Comparison of ENCODE assay signal across 13 cellular contexts in genomic region chr22:40603088-40603605, GRCh38. TPM values are rescaled to one million over a fixed set of nuclear protein-coding genes. Genes with fewer than 3 reads are reported as not detected.
DNase-seq lines count a peak whose midpoint lies in the region; ATAC-seq and TF ChIP-seq lines count a peak whose summit lies in the region.
"Had no signal": no experiment of that assay in that cellular context is flagged by ENCODE, and none has a peak within 500 bp of the region (broad histone marks: within the 10 kb centered on the region; RNA-seq: fewer than 3 reads in every experiment).

No MANE protein-coding gene starts in this region.

- no peak for TF ChIP-seq CTCF in body of pancreas (IDR thresholded peaks at IDR 0.05)
- no peak for TF ChIP-seq CTCF in uterus (IDR thresholded peaks at IDR 0.05)
- no peak for TF ChIP-seq CTCF in dorsolateral prefrontal cortex (IDR thresholded peaks at IDR 0.05 in 54 of 56, conservative IDR thresholded peaks at IDR 0.05 in 2 of 56; ENCODE audit: low read depth in 1 of 56, partially characterized antibody in 56 of 56)

- no peaks in the 10 kb centered on the region for H3K27me3 Mint-ChIP-seq in activated naive CD4-positive, alpha-beta T cell treated with anti-CD3 and anti-CD28 coated beads, Interleukin-2, amount 50 U/mL, for 24 hours
- no peaks in the 10 kb centered on the region for H3K27me3 Mint-ChIP-seq in activated CD8-positive, alpha-beta memory T cell treated with anti-CD3 and anti-CD28 coated beads, Interleukin-2, amount 10 ng/mL, durations not matched to agents 7 days and 5 days

- 22 to 44% methylated on average over 4 of the region's 4 CpGs for WGBS in body of pancreas, 2 donors

- peaks cover 76% of the 10 kb centered on the region for H3K4me1 ChIP-seq in body of pancreas
- peaks cover 0 to 6% of the 10 kb centered on the region in 2 donors for H3K4me1 ChIP-seq in uterus
- H3K4me1 ChIP-seq: prostate gland had no signal

- no peak for ATAC-seq in activated naive CD4-positive, alpha-beta T cell treated with anti-CD3 and anti-CD28 coated beads, Interleukin-2, amount 50 U/mL, for 72 hours
- ATAC-seq in body of pancreas, result peak; percentile 30
- ATAC-seq in activated CD8-positive, alpha-beta memory T cell treated with anti-CD3 and anti-CD28 coated beads, Interleukin-2, amount 10 ng/mL, durations not matched to agents 7 days and 5 days, result no peak
- ATAC-seq: Right ventricle myocardium inferior had no signal

- intact Hi-C loops in body of pancreas (cut with DNase I), result no loop called here
- intact Hi-C loops in uterus (cut with DNase I; ENCODE audit: low total_unique reads), result no loop called here
- intact Hi-C loops in dorsolateral prefrontal cortex (cut with DNase I), result no loop called here

- no peaks in the 10 kb centered on the region for H3K9me3 Mint-ChIP-seq in activated naive CD4-positive, alpha-beta T cell treated with anti-CD3 and anti-CD28 coated beads, Interleukin-2, amount 50 U/mL, for 24 hours
- no peaks in the 10 kb centered on the region for H3K9me3 Mint-ChIP-seq in activated naive CD4-positive, alpha-beta T cell treated with anti-CD3 and anti-CD28 coated beads, Interleukin-2, amount 50 U/mL, for 72 hours
- no peaks in the 10 kb centered on the region for H3K9me3 Mint-ChIP-seq in activated CD8-positive, alpha-beta memory T cell treated with anti-CD3 and anti-CD28 coated beads, Interleukin-2, amount 10 ng/mL, durations not matched to agents 7 days and 5 days (ENCODE audit: low read depth)

- H3K36me3 Mint-ChIP-seq in activated naive CD4-positive, alpha-beta T cell treated with anti-CD3 and anti-CD28 coated beads, Interleukin-2, amount 50 U/mL, for 24 hours, result peaks cover 2% of the 10 kb centered on the region
- H3K36me3 Mint-ChIP-seq in activated naive CD4-positive, alpha-beta T cell treated with anti-CD3 and anti-CD28 coated beads, Interleukin-2, amount 50 U/mL, for 72 hours, result no peaks in the 10 kb centered on the region
- peaks cover 6% of the 10 kb centered on the region for H3K36me3 Mint-ChIP-seq in activated CD8-positive, alpha-beta memory T cell treated with anti-CD3 and anti-CD28 coated beads, Interleukin-2, amount 10 ng/mL, durations not matched to agents 7 days and 5 days

- no peak overlapping the region for H3K4me3 ChIP-seq in body of pancreas
- no peak overlapping the region for H3K4me3 ChIP-seq in uterus
- H3K4me3 ChIP-seq in dorsolateral prefrontal cortex, result no peak overlapping the region
- H3K4me3 ChIP-seq: cardiac muscle cell, prostate gland had no signal

- CTCF ChIA-PET in activated CD8-positive, alpha-beta memory T cell treated with anti-CD3 and anti-CD28 coated beads, Interleukin-2, amount 10 ng/mL, durations not matched to agents 7 days and 5 days (lab: Charles Lee), result no interaction called here

- no peak overlapping the region for H3K4me3 Mint-ChIP-seq in activated naive CD4-positive, alpha-beta T cell treated with anti-CD3 and anti-CD28 coated beads, Interleukin-2, amount 50 U/mL, for 24 hours
- no peak overlapping the region for H3K4me3 Mint-ChIP-seq in activated CD8-positive, alpha-beta memory T cell treated with anti-CD3 and anti-CD28 coated beads, Interleukin-2, amount 10 ng/mL, durations not matched to agents 7 days and 5 days

- no peaks in the 10 kb centered on the region for H3K27me3 ChIP-seq in body of pancreas
- no peaks in the 10 kb centered on the region for H3K27me3 ChIP-seq in uterus
- H3K27me3 ChIP-seq in dorsolateral prefrontal cortex, result no peaks in the 10 kb centered on the region
- H3K27me3 ChIP-seq: cardiac muscle cell had no signal

- no peak for DNase-seq in activated naive CD4-positive, alpha-beta T cell treated with anti-CD3 and anti-CD28 coated beads, Interleukin-2, amount 50 U/mL, for 72 hours (ENCODE audit: low spot score in 2 of 2)
- peak in 2 of 4 donors; percentile 21 to 29 for DNase-seq in body of pancreas
- DNase-seq in kidney glomerular epithelial cell (lab: John Stamatoyannopoulos, UW), result peak; percentile 73
- no peak for DNase-seq in uterus
- no peak for DNase-seq in anterior cingulate cortex (lab: John Stamatoyannopoulos, UW)
- DNase-seq in activated CD8-positive, alpha-beta memory T cell treated with anti-CD3 and anti-CD28 coated beads, Interleukin-2, amount 10 ng/mL, durations not matched to agents 7 days and 5 days, result no peak
- no peak for DNase-seq in dorsolateral prefrontal cortex
- DNase-seq: activated CD4-positive, alpha-beta T cell treated with anti-CD3 and anti-CD28 coated beads, Interleukin-2, amount 50 U/mL, for 1 hour; NCI-H1436 treated with DMSO at 0.1 percent for 48 hours had no signal

- H3K36me3 ChIP-seq in body of pancreas (replicated peaks in 1 of 2; ENCODE audit: insufficient read depth in 1 of 2, low read depth in 2 of 2) (no peaks in the 10 kb centered on the region), uterus (no peaks in the 10 kb centered on the region)
- H3K36me3 ChIP-seq: cardiac muscle cell, prostate gland had no signal

- peak overlapping the region; percentile 1 for H3K27ac Mint-ChIP-seq in activated naive CD4-positive, alpha-beta T cell treated with anti-CD3 and anti-CD28 coated beads, Interleukin-2, amount 50 U/mL, for 24 hours
- H3K27ac Mint-ChIP-seq in activated naive CD4-positive, alpha-beta T cell treated with anti-CD3 and anti-CD28 coated beads, Interleukin-2, amount 50 U/mL, for 72 hours, result no peak overlapping the region
- no peak overlapping the region for H3K27ac Mint-ChIP-seq in activated CD8-positive, alpha-beta memory T cell treated with anti-CD3 and anti-CD28 coated beads, Interleukin-2, amount 10 ng/mL, durations not matched to agents 7 days and 5 days

- H3K9me3 ChIP-seq in body of pancreas, result no peaks in the 10 kb centered on the region
- no peaks in the 10 kb centered on the region for H3K9me3 ChIP-seq in uterus
- H3K9me3 ChIP-seq: prostate gland had no signal

- H3K4me1 Mint-ChIP-seq in activated naive CD4-positive, alpha-beta T cell treated with anti-CD3 and anti-CD28 coated beads, Interleukin-2, amount 50 U/mL, for 24 hours, result peaks cover 69% of the 10 kb centered on the region
- peaks cover 12% of the 10 kb centered on the region for H3K4me1 Mint-ChIP-seq in activated CD8-positive, alpha-beta memory T cell treated with anti-CD3 and anti-CD28 coated beads, Interleukin-2, amount 10 ng/mL, durations not matched to agents 7 days and 5 days

- TF ChIP-seq POLR2A in body of pancreas (IDR thresholded peaks at IDR 0.05) (no peak), uterus (IDR thresholded peaks at IDR 0.05) (no peak)

- H3K27ac ChIP-seq in body of pancreas, result peak overlapping the region in 2 of 4 donors; percentile 14 to 19
- peak overlapping the region; percentile 31 to 41 for H3K27ac ChIP-seq in uterus
- peak overlapping the region in 1 of 59 donors; percentile 32 for H3K27ac ChIP-seq in dorsolateral prefrontal cortex
- H3K27ac ChIP-seq: cardiac muscle cell, prostate gland had no signal

RNA-seq across cellular contexts. Expression of gene MRTFA, which starts 33.4 kb away (rescaled TPM):
- total RNA-seq in activated naive CD4-positive, alpha-beta T cell treated with anti-CD3 and anti-CD28 coated beads, Interleukin-2, amount 50 U/mL, for 72 hours, result 10 to 100 TPM; 38.5 to 58.8 TPM
- 10 to 100 TPM; 47.0 to 71.5 TPM for total RNA-seq in body of pancreas
- 100 to 1,000 TPM in 1 of 4 donors, 10 to 100 TPM in 3; 32.6 to 173 (median 76.1) TPM for total RNA-seq in uterus
- 10 to 100 TPM; 59.4 to 74.0 TPM for total RNA-seq in activated CD8-positive, alpha-beta memory T cell treated with anti-CD3 and anti-CD28 coated beads, Interleukin-2, amount 10 ng/mL, durations not matched to agents 7 days and 5 days
- total RNA-seq in dorsolateral prefrontal cortex, result 100 to 1,000 TPM in 1 of 120 experiments, 10 to 100 TPM in 119; 43.3 to 100 (median 72.1) TPM
